ENCODE assay signal across 25 cellular contexts in genomic region chr4:139470295-139470694, GRCh38.
"Had no signal": no experiment of that assay in that cellular context is flagged by ENCODE, and none has a peak within 500 bp of the region (broad histone marks: within the 10 kb centered on the region; RNA-seq: fewer than 3 reads in every experiment).

No MANE protein-coding gene starts in this region.

- H2AFZ ChIP-seq: neural progenitor cell had no signal

- H3K27me3 ChIP-seq: neural progenitor cell, spleen, tibial artery, uterus had no signal

- H3K4me1 Mint-ChIP-seq: brain, neural progenitor cell had no signal

- FAIRE-seq: keratinocyte had no signal

- ATAC-seq: activated CD4-positive, alpha-beta T cell treated with anti-CD3 and anti-CD28 coated beads for 36 hours; activated T-cell treated with anti-CD3 and anti-CD28 coated beads, Interleukin-2, amount 50 U/mL, for 4 hours; naive thymus-derived CD4-positive, alpha-beta T cell had no signal

- H3K4me3 ChIP-seq: lung, neural progenitor cell, spleen, tibial artery, uterus had no signal

- H3K27ac Mint-ChIP-seq: activated B cell treated with CpG ODN at 0.5 μM for 24 hours; activated CD4-positive, alpha-beta T cell treated with anti-CD3 and anti-CD28 coated beads for 36 hours; activated naive CD4-positive, alpha-beta T cell treated with anti-CD3 and anti-CD28 coated beads, Interleukin-2, amount 50 U/mL, for 24 hours; brain; dendritic cell treated with granulocyte-macrophage colony-stimulating factor and Interleukin-4, amounts not matched to agents 40 ng/mL and 50 ng/mL, for 4 days; neural progenitor cell; stimulated activated naive CD8-positive, alpha-beta T cell treated with anti-CD3 and anti-CD28 coated beads, Interleukin-15, Interleukin-2, amounts not matched to agents 100 ng/mL and 50 ng/mL, for 24 hours had no signal

- H3K9ac ChIP-seq: neural progenitor cell had no signal

- H3K27me3 Mint-ChIP-seq: activated B cell treated with CpG ODN at 0.5 μM for 24 hours; activated CD4-positive, alpha-beta T cell treated with anti-CD3 and anti-CD28 coated beads for 36 hours; activated naive CD4-positive, alpha-beta T cell treated with anti-CD3 and anti-CD28 coated beads, Interleukin-2, amount 50 U/mL, for 24 hours; brain; dendritic cell treated with granulocyte-macrophage colony-stimulating factor and Interleukin-4, amounts not matched to agents 40 ng/mL and 50 ng/mL, for 4 days; naive thymus-derived CD4-positive, alpha-beta T cell; progenitor cell of endocrine pancreas; stimulated activated naive CD8-positive, alpha-beta T cell treated with anti-CD3 and anti-CD28 coated beads, Interleukin-15, Interleukin-2, amounts not matched to agents 100 ng/mL and 50 ng/mL, for 24 hours had no signal

- H3K27ac ChIP-seq: neural progenitor cell, spleen, tibial artery, uterus had no signal

- H3K36me3 ChIP-seq: uterus had no signal

- H3K4me3 Mint-ChIP-seq: activated B cell treated with CpG ODN at 0.5 μM for 24 hours; activated CD4-positive, alpha-beta T cell treated with anti-CD3 and anti-CD28 coated beads for 36 hours; activated naive CD4-positive, alpha-beta T cell treated with anti-CD3 and anti-CD28 coated beads, Interleukin-2, amount 50 U/mL, for 24 hours; activated T-cell treated with anti-CD3 and anti-CD28 coated beads, Interleukin-2, amount 50 U/mL, for 4 hours; brain; dendritic cell treated with granulocyte-macrophage colony-stimulating factor and Interleukin-4, amounts not matched to agents 40 ng/mL and 50 ng/mL, for 4 days; neural progenitor cell; stimulated activated naive CD8-positive, alpha-beta T cell treated with anti-CD3 and anti-CD28 coated beads, Interleukin-15, Interleukin-2, amounts not matched to agents 100 ng/mL and 50 ng/mL, for 24 hours had no signal

- H3K4me2 ChIP-seq: neural progenitor cell had no signal

- H3K4me1 ChIP-seq: neural progenitor cell, uterus had no signal

- H3K9me3 ChIP-seq: tibial artery, uterus had no signal

- DNase-seq: activated B cell treated with CpG ODN at 0.5 μM for 24 hours; activated CD4-positive, alpha-beta T cell treated with anti-CD3 and anti-CD28 coated beads for 36 hours; activated CD4-positive, alpha-beta T cell treated with anti-CD3 and anti-CD28 coated beads, Interleukin-2, amount 50 U/mL, for 4 hours; activated CD8-positive, alpha-beta memory T cell treated with anti-CD3 and anti-CD28 coated beads, Interleukin-2, amount 50 U/mL, for 48 hours; activated gamma-delta T cell; activated T-cell treated with anti-CD3 and anti-CD28 coated beads, Interleukin-2, amount 50 U/mL, for 4 hours; anterior cingulate cortex; effector CD8-positive, alpha-beta T cell; erythroblast; foreskin fibroblast; left colon; naive thymus-derived CD4-positive, alpha-beta T cell; spleen; stimulated activated CD4-positive, alpha-beta T cell treated with anti-CD3 and anti-CD28 coated beads, Interleukin-4, amount 100 ng/mL, for 24 hours; T1000; tibial artery; uterus had no signal
